Comparison of ENCODE assay signal across 8 cellular contexts in genomic region chr12:104643921-104644669, GRCh38.
A peak's percentile ranks its signal among the peaks of the same experiment; 100 is the strongest.
DNase-seq lines count a peak whose midpoint lies in the region; ATAC-seq and TF ChIP-seq lines count a peak whose summit lies in the region.

No MANE protein-coding gene starts in this region.

- H3K27ac ChIP-seq in muscle layer of duodenum (ENCODE audit: low read length) (peak overlapping the region; percentile 25), psoas muscle (no peak overlapping the region)
- H3K27ac ChIP-seq in effector memory CD4-positive, alpha-beta T cell (ENCODE audit: insufficient read depth, low read length, poor library complexity, severe bottlenecking): no peak overlapping the region

- H3K27me3 Mint-ChIP-seq in T-helper 2 cell treated with Interferon-gamma antibody and Interleukin-4, amounts not matched to agents 5 μg/mL and 100 μg/mL, for 36 hours (ENCODE audit: low read depth): no peaks in the 10 kb centered on the region

- in situ Hi-C loops in KBM-7 (cut with MboI; ENCODE audit: low pct_unique_long_range_greater_than_20kb, low sequenced_read_pairs): no loop called here

- H3K9me3 ChIP-seq in muscle layer of duodenum (ENCODE audit: control insufficient read depth in 1 of 2, low read length in 2 of 2) (peaks cover 0 to 3% of the 10 kb centered on the region in 2 donors), psoas muscle (no peaks in the 10 kb centered on the region)
- no peaks in the 10 kb centered on the region for H3K9me3 ChIP-seq in effector memory CD4-positive, alpha-beta T cell (ENCODE audit: control insufficient read depth, low read length)

- H3K4me1 Mint-ChIP-seq in T-helper 2 cell treated with Interferon-gamma antibody and Interleukin-4, amounts not matched to agents 5 μg/mL and 100 μg/mL, for 36 hours (ENCODE audit: low read depth): peaks cover 37% of the 10 kb centered on the region

- H3K4me3 ChIP-seq in GM12864 (ENCODE audit: low read depth, low read length) (no peak overlapping the region; the same call in 1 of the 2 replicates), muscle layer of duodenum (ENCODE audit: low read depth in 1 of 2, low read length in 2 of 2) (no peak overlapping the region), psoas muscle (no peak overlapping the region)
- H3K4me3 ChIP-seq in effector memory CD4-positive, alpha-beta T cell (ENCODE audit: insufficient read depth, low read depth, low read length, poor library complexity, severe bottlenecking): no peak overlapping the region

- peaks cover 0 to 2% of the 10 kb centered on the region in 2 donors for H3K4me1 ChIP-seq in muscle layer of duodenum (ENCODE audit: control insufficient read depth in 1 of 2, insufficient read depth in 2 of 2, low read length in 2 of 2)
- peaks cover 5% of the 10 kb centered on the region for H3K4me1 ChIP-seq in effector memory CD4-positive, alpha-beta T cell (ENCODE audit: control insufficient read depth, insufficient read depth, low read length, poor library complexity, severe bottlenecking)
- H3K4me1 ChIP-seq in psoas muscle: no peaks in the 10 kb centered on the region

- peak overlapping the region; percentile 18 for H3K4me3 Mint-ChIP-seq in T-helper 2 cell treated with Interferon-gamma antibody and Interleukin-4, amounts not matched to agents 5 μg/mL and 100 μg/mL, for 36 hours

- ATAC-seq in GM18867 (IDR thresholded peaks at IDR 0.05; ENCODE audit: unreplicated experiment): no peak
- no peak for ATAC-seq in psoas muscle

- H3K9me3 Mint-ChIP-seq in T-helper 2 cell treated with Interferon-gamma antibody and Interleukin-4, amounts not matched to agents 5 μg/mL and 100 μg/mL, for 36 hours: peaks cover 14% of the 10 kb centered on the region

- H3K27ac Mint-ChIP-seq in T-helper 2 cell treated with Interferon-gamma antibody and Interleukin-4, amounts not matched to agents 5 μg/mL and 100 μg/mL, for 36 hours: peak overlapping the region; percentile 50

- 54 to 65% (median 59%) methylated on average over 12 of the region's 12 CpGs for WGBS in psoas muscle, 3 donors

- H3K27me3 ChIP-seq in muscle layer of duodenum (ENCODE audit: low read depth, low read length): no peaks in the 10 kb centered on the region
- H3K27me3 ChIP-seq in effector memory CD4-positive, alpha-beta T cell (replicated peaks; ENCODE audit: control insufficient read depth, insufficient read depth, low read length, poor library complexity, severe bottlenecking): no peaks in the 10 kb centered on the region
- no peaks in the 10 kb centered on the region for H3K27me3 ChIP-seq in psoas muscle (ENCODE audit: insufficient read depth in 3 of 3, low read length in 2 of 3)

- peaks cover 46% of the 10 kb centered on the region for H3K36me3 Mint-ChIP-seq in T-helper 2 cell treated with Interferon-gamma antibody and Interleukin-4, amounts not matched to agents 5 μg/mL and 100 μg/mL, for 36 hours (ENCODE audit: low read depth)

- DNase-seq in GM12864 (ENCODE audit: low read depth) (peak; percentile 42), KBM-7 (peak; percentile 67), NCI-H446 treated with DMSO at 0.1 percent for 48 hours (lab: John Stamatoyannopoulos, UW) (no peak), psoas muscle (no peak)
- no peak for DNase-seq in T-helper 2 cell treated with Interferon-gamma antibody and Interleukin-4, amounts not matched to agents 5 μg/mL and 100 μg/mL, for 36 hours (ENCODE audit: low spot score)
- no peak for DNase-seq in effector memory CD4-positive, alpha-beta T cell

- intact Hi-C loops in psoas muscle (cut with DNase I): no loop called here

- H3K36me3 ChIP-seq in muscle layer of duodenum (ENCODE audit: control insufficient read depth in 1 of 2, insufficient read depth in 2 of 2, low read length in 2 of 2): no peaks in the 10 kb centered on the region
- peaks cover 6% of the 10 kb centered on the region for H3K36me3 ChIP-seq in effector memory CD4-positive, alpha-beta T cell (ENCODE audit: control insufficient read depth, insufficient read depth, low read length)
- H3K36me3 ChIP-seq in psoas muscle (ENCODE audit: insufficient read depth in 1 of 2, low read depth in 1 of 2): no peaks in the 10 kb centered on the region

- TF ChIP-seq CTCF in GM12864 (IDR thresholded peaks at IDR 0.05; ENCODE audit: low read depth, low read length, missing control alignments): no peak
- no peak for TF ChIP-seq CTCF in psoas muscle (IDR thresholded peaks at IDR 0.05)

Comparison
In these comparisons a context has a peak if more than half of its experiments do, and no peak if none do; other contexts are left out.
1. DNase-seq: peak in GM12864 (single experiment) and KBM-7 (single experiment); none in T-helper 2 cell treated with Interferon-gamma antibody and Interleukin-4, amounts not matched to agents 5 μg/mL and 100 μg/mL, for 36 hours (single experiment), effector memory CD4-positive, alpha-beta T cell (0 of 3), NCI-H446 treated with DMSO at 0.1 percent for 48 hours (single experiment) and psoas muscle (0 of 2).